Comparison of ENCODE assay signal across 8 cellular contexts in the genomic region with DNA sequence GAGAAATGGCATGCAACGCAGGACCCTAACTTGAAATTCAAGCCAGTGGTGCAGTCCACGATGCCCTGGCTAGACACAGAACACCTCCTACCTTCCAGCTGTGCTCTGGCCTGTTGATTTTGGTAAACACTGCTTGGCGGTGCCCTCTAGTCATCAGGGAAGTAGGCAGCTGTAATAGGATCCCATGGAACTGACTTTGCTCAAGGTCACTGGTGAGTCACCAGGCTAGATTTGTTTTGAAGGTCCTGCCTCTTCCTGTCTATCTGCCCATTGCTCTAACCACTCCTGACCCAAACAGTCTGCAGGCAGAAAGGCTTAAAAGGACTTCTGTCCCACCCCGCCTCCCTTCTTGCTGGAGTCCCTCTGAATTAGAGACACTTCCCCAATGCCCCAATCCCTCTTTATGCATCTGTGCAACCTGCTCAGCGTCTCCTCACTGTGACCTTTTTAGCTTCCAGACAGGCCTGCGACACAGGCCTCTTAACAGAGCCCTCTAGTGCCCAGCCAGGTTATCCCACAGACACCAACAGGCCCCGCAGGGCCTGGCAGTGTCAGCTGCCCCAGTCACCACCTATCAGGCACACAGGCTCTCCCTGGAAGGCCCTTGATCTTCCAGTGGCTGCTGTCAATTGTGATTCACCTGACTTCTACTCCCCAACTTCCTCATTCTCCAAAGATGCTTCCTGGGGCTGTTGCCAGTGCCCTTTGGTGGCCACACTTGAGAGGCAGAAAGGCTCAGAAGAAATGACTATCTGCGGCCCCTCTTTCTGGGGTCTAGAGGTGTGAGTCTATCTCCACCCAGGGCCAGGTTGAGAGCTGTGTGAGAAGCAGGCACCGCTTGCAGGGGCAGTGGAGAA. TPM values are rescaled to one million over a fixed set of nuclear protein-coding genes. Genes with fewer than 3 reads are reported as not detected.
DNase-seq lines count a peak whose midpoint lies in the region; ATAC-seq and TF ChIP-seq lines count a peak whose summit lies in the region.

No MANE protein-coding gene starts in this region.

- intact Hi-C loops in adrenal gland (cut with DNase I), result loop anchor here in 1 of 2 donors (10.0 kb wide), 1 partner anchor 116 kb away; a partner anchor contains a TSS
- intact Hi-C loops in heart right ventricle (cut with DNase I), result loop anchor here in 8 of 10 donors (1.0 to 10.0 kb wide), 10 partner anchors 48 to 266 kb away; a partner anchor contains a TSS

- peak overlapping the region; percentile 21; the same call in 1 of the 2 replicates for H3K4me2 ChIP-seq in OCI-LY1 (ENCODE audit: low read length)

- H3K4me1 ChIP-seq in OCI-LY1 (ENCODE audit: insufficient read depth, low read length, severe bottlenecking) (peaks cover 50% of the 10 kb centered on the region), adrenal gland (replicated peaks in 1 of 2) (peaks cover 53 to 86% of the 10 kb centered on the region in 2 donors), heart right ventricle (peaks cover 49 to 94% (median 92%) of the 10 kb centered on the region in 9 donors)

- H3K36me3 ChIP-seq in OCI-LY1 (ENCODE audit: insufficient read depth, low read length), result peaks cover 30% of the 10 kb centered on the region; the same call in 1 of the 2 replicates
- peaks cover 0 to 20% of the 10 kb centered on the region in 2 donors for H3K36me3 ChIP-seq in adrenal gland (replicated peaks in 1 of 2)
- H3K36me3 ChIP-seq in heart right ventricle, result peaks cover 0 to 67% (median 6%) of the 10 kb centered on the region in 9 donors

- H4K20me1 ChIP-seq in OCI-LY1 (ENCODE audit: insufficient read depth, low read length), result no peaks in the 10 kb centered on the region

- H3K79me2 ChIP-seq in OCI-LY1 (ENCODE audit: insufficient read depth, low read length), result peaks cover 10% of the 10 kb centered on the region; the same call in 1 of the 2 replicates

- H3K27ac ChIP-seq in OCI-LY1 (ENCODE audit: low read depth, low read length, poor library complexity, severe bottlenecking) (peak overlapping the region; percentile 80), adrenal gland (peak overlapping the region; percentile 88 to 97 (median 94)), heart right ventricle (peak overlapping the region; percentile 85 to 97 (median 94))

- no peaks in the 10 kb centered on the region for H3K27me3 ChIP-seq in OCI-LY1 (ENCODE audit: insufficient read depth, low read length)
- no peaks in the 10 kb centered on the region for H3K27me3 ChIP-seq in adrenal gland
- no peaks in the 10 kb centered on the region for H3K27me3 ChIP-seq in heart right ventricle

- peak; percentile 6 to 85 for TF ChIP-seq POLR2A in adrenal gland (IDR thresholded peaks at IDR 0.05)

- H3K4me3 ChIP-seq in OCI-LY1 (ENCODE audit: low read depth, low read length, poor library complexity, severe bottlenecking) (peak overlapping the region; percentile 2), adrenal gland (peak overlapping the region in 1 of 4 donors; percentile 21), heart right ventricle (peak overlapping the region in 7 of 10 donors; percentile 9 to 31 (median 18)), retinal pigment epithelial cell (ENCODE audit: low read length) (no peak overlapping the region)

- no peak overlapping the region for H2AFZ ChIP-seq in OCI-LY1 (ENCODE audit: low read length)

- peak overlapping the region; percentile 43; the same call in 1 of the 2 replicates for H3K9ac ChIP-seq in OCI-LY1 (ENCODE audit: low read length)

- H3F3A ChIP-seq in OCI-LY1 (ENCODE audit: insufficient read depth, low read length), result no peaks in the 10 kb centered on the region

- ATAC-seq in HG03108 (IDR thresholded peaks at IDR 0.05; ENCODE audit: unreplicated experiment) (peak; percentile 44), heart right ventricle (peak; percentile 67 to 84 (median 80)), GM21515 (IDR thresholded peaks at IDR 0.05; ENCODE audit: unreplicated experiment) (no peak)

- peak; percentile 72 for TF ChIP-seq CTCF in OCI-LY1 (IDR thresholded peaks at IDR 0.05; ENCODE audit: low read length)
- peak in 5 of 6 experiments; percentile 39 to 57 (median 48) for TF ChIP-seq CTCF in adrenal gland (IDR thresholded peaks at IDR 0.05)
- TF ChIP-seq CTCF in heart right ventricle (IDR thresholded peaks at IDR 0.05), result peak in 8 of 9 donors; percentile 21 to 61 (median 42)
- peak; percentile 54 for TF ChIP-seq CTCF in retinal pigment epithelial cell (conservative IDR thresholded peaks at IDR 0.05; ENCODE audit: low read depth, low read length)

- 24 to 43% (median 29%) methylated on average over 9 of the region's 9 CpGs for WGBS in adrenal gland, 4 donors
- 32 to 37% methylated on average over 9 of the region's 9 CpGs for WGBS in heart right ventricle, 2 donors

- no peaks in the 10 kb centered on the region for H3K9me2 ChIP-seq in OCI-LY1 (ENCODE audit: low read depth, low read length)

- H3K9me3 ChIP-seq in OCI-LY1 (ENCODE audit: low read length), result no peaks in the 10 kb centered on the region
- no peaks in the 10 kb centered on the region for H3K9me3 ChIP-seq in adrenal gland (replicated peaks in 1 of 3)
- no peaks in the 10 kb centered on the region for H3K9me3 ChIP-seq in heart right ventricle

- peak; percentile 100 for DNase-seq in DMS53 treated with DMSO at 0.1 percent for 48 hours (lab: John Stamatoyannopoulos, UW; ENCODE audit: unreplicated experiment)
- peak; percentile 87 to 96 (median 94) for DNase-seq in adrenal gland
- peak; percentile 55 to 74 for DNase-seq in heart right ventricle
- DNase-seq in retinal pigment epithelial cell (ENCODE audit: low read depth), result no peak
- DNase-seq in NCI-H446 (lab: John Stamatoyannopoulos, UW), result no peak

RNA-seq across cellular contexts. Expression of a gene that starts 5.2 kb away (rescaled TPM):
- total RNA-seq in adrenal gland (10 to 100 TPM; 57.7 to 89.2 (median 71.2) TPM), heart right ventricle (100 to 1,000 TPM in 4 of 10 donors, 10 to 100 TPM in 6; 72.2 to 113 (median 95.1) TPM)
- polyA plus RNA-seq in adrenal gland (10 to 100 TPM; 14.9 to 48.2 (median 14.9) TPM), heart right ventricle (10 to 100 TPM; 15.2 to 70.6 TPM)

RNA-seq across cellular contexts. Expression of a gene that starts 5.4 kb away (rescaled TPM):
- total RNA-seq in adrenal gland, result 100 to 1,000 TPM in 6 of 8 donors, 10 to 100 TPM in 2; 92.5 to 237 (median 139) TPM
- 100 to 1,000 TPM in 1 of 3 donors, 10 to 100 TPM in 2; 52.5 to 137 (median 59.5) TPM for polyA plus RNA-seq in adrenal gland
- total RNA-seq in heart right ventricle, result 10 to 100 TPM; 59.2 to 72.1 (median 64.9) TPM
- polyA plus RNA-seq in heart right ventricle, result 10 to 100 TPM; 22.1 to 59.4 TPM

RNA-seq across cellular contexts. Expression of a gene that starts 44.7 kb away (rescaled TPM):
- total RNA-seq in adrenal gland, result 100 to 1,000 TPM in 2 of 8 donors, 10 to 100 TPM in 6; 69.3 to 114 (median 96.1) TPM
- 100 to 1,000 TPM in 2 of 3 donors, 10 to 100 TPM in 1; 80.9 to 117 (median 103) TPM for polyA plus RNA-seq in adrenal gland
- 10 to 100 TPM; 56.2 to 70.5 (median 63.6) TPM for total RNA-seq in heart right ventricle
- 10 to 100 TPM; 49.2 to 67.5 TPM for polyA plus RNA-seq in heart right ventricle

RNA-seq across cellular contexts. Expression of a gene that starts 52.0 kb away (rescaled TPM):
- total RNA-seq in adrenal gland, result 100 to 1,000 TPM; 145 to 209 (median 166) TPM
- polyA plus RNA-seq in adrenal gland, result 100 to 1,000 TPM in 1 of 3 donors, 10 to 100 TPM in 2; 37.8 to 129 (median 45.9) TPM
- total RNA-seq in heart right ventricle, result 100 to 1,000 TPM; 138 to 397 (median 191) TPM
- polyA plus RNA-seq in heart right ventricle, result 100 to 1,000 TPM in 1 of 2 donors, 10 to 100 TPM in 1; 50.8 to 312 TPM

Comparison
In these comparisons a context has a peak if more than half of its experiments do, and no peak if none do; other contexts are left out.
1. DNase-seq: peak in DMS53 treated with DMSO at 0.1 percent for 48 hours (single experiment), adrenal gland (7 of 7) and heart right ventricle (2 of 2); none in retinal pigment epithelial cell (single experiment) and NCI-H446 (0 of 2).
2. Peak in every context shown above with its lines, with median percentiles within 50 percentile points of each other: H3K27ac ChIP-seq and CTCF ChIP-seq.